8 cellular contexts compared by ENCODE assay signal in genomic region chr9:20092560-20092959, GRCh38.
"Had no signal": no experiment of that assay in that cellular context is flagged by ENCODE, and none has a peak within 500 bp of the region (broad histone marks: within the 10 kb centered on the region; RNA-seq: fewer than 3 reads in every experiment).

No MANE protein-coding gene starts in this region.

- H3K4me1 ChIP-seq: HAP-1 had no signal

- ATAC-seq: GM23338, HCT116 had no signal

- H3K4me3 ChIP-seq: GM23338, HAP-1 had no signal

- H3K36me3 ChIP-seq: HAP-1 had no signal

- H3K27ac ChIP-seq: HL-60 had no signal

- H3K4me2 ChIP-seq: GM23338 had no signal

- H2AFZ ChIP-seq: GM23338 had no signal

- H3K9me3 ChIP-seq: HAP-1 had no signal

- DNase-seq: H7, HFFc6, Kasumi-1, KG1 had no signal
